In the genomic region with DNA sequence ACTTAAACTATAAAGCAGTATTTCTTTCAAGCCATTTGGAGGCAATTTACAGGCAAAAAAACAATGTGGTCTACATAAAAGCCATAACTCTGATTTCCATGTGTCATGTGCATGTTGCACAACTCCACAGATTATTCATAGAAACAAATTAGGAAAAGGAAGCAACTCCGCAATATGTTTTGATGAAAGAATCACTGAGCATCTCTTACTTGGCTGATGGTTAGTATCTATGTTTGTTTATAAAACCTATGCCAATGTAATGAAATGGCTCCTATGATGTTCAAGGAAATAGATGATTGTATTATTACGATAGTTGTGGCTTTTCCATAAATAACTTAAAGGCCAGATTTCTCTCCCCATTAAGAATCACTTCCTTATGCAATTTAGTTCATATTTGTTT, we compare ENCODE assay signal across 22 cellular contexts.
DNase-seq lines count a peak whose midpoint lies in the region; ATAC-seq lines count a peak whose summit lies in the region.
"Had no signal": no experiment of that assay in that cellular context is flagged by ENCODE, and none has a peak within 500 bp of the region (broad histone marks: within the 10 kb centered on the region; RNA-seq: fewer than 3 reads in every experiment).

No MANE protein-coding gene starts in this region.

- H3K27ac Mint-ChIP-seq in CD4-positive, alpha-beta memory T cell = no peak overlapping the region
- H3K27ac Mint-ChIP-seq: activated T-cell treated with anti-CD3 and anti-CD28 coated beads, Interleukin-2, amount 50 U/mL, for 24 hours; brain; nephron progenitor cell; stimulated activated memory B cell treated with anti-CD40 and anti-IgM and Interleukin-4, amounts not matched to agents 10 μg/mL and 1 μg/mL and 100 μg/mL, for 72 hours had no signal

- POLR2A ChIA-PET in CD4-positive, alpha-beta memory T cell (lab: Charles Lee; ENCODE audit: partially characterized antibody) = no interaction called here

- H3K36me3 ChIP-seq in aorta (ENCODE audit: control insufficient read depth in 1 of 2, insufficient read depth in 2 of 2, low read length in 1 of 2) = no peaks in the 10 kb centered on the region
- no peaks in the 10 kb centered on the region for H3K36me3 ChIP-seq in CD4-positive, alpha-beta memory T cell (ENCODE audit: insufficient read depth, low read length)

- ATAC-seq in aorta (ENCODE audit: low FRiP score) (peak; percentile 44), GM19397 (IDR thresholded peaks at IDR 0.05; ENCODE audit: unreplicated experiment) (no peak)
- ATAC-seq: psoas muscle; stimulated activated memory B cell treated with anti-CD40 and anti-IgM and Interleukin-4, amounts not matched to agents 10 μg/mL and 1 μg/mL and 100 μg/mL, for 72 hours had no signal

- H3K27me3 Mint-ChIP-seq in CD4-positive, alpha-beta memory T cell = no peaks in the 10 kb centered on the region
- H3K27me3 Mint-ChIP-seq: activated T-cell treated with anti-CD3 and anti-CD28 coated beads, Interleukin-2, amount 50 U/mL, for 24 hours; stimulated activated memory B cell treated with anti-CD40 and anti-IgM and Interleukin-4, amounts not matched to agents 10 μg/mL and 1 μg/mL and 100 μg/mL, for 72 hours had no signal

- H3K4me1 Mint-ChIP-seq in CD4-positive, alpha-beta memory T cell = no peaks in the 10 kb centered on the region
- H3K4me1 Mint-ChIP-seq: nephron progenitor cell; stimulated activated memory B cell treated with anti-CD40 and anti-IgM and Interleukin-4, amounts not matched to agents 10 μg/mL and 1 μg/mL and 100 μg/mL, for 72 hours had no signal

- peaks cover 22 to 44% of the 10 kb centered on the region in 2 donors for H3K36me3 Mint-ChIP-seq in CD4-positive, alpha-beta memory T cell
- H3K36me3 Mint-ChIP-seq: brain had no signal

- WGBS in aorta, 2 donors = 92 to 94% methylated on average over 2 of the region's 2 CpGs

- peaks cover 0 to 5% (median 0%) of the 10 kb centered on the region in 8 donors for H3K9me3 Mint-ChIP-seq in CD4-positive, alpha-beta memory T cell
- H3K9me3 Mint-ChIP-seq: activated T-cell treated with anti-CD3 and anti-CD28 coated beads, Interleukin-2, amount 50 U/mL, for 24 hours; brain; nephron progenitor cell; stimulated activated memory B cell treated with anti-CD40 and anti-IgM and Interleukin-4, amounts not matched to agents 10 μg/mL and 1 μg/mL and 100 μg/mL, for 72 hours had no signal

- intact Hi-C loops in aorta (cut with DNase I) = no loop called here
- intact Hi-C loops in CD4-positive, alpha-beta memory T cell (cut with micrococcal nuclease) = no loop called here

- no peaks in the 10 kb centered on the region for H3K27me3 ChIP-seq in aorta (ENCODE audit: control insufficient read depth in 1 of 2, insufficient read depth in 2 of 2, low read length in 1 of 2)
- H3K27me3 ChIP-seq in CD4-positive, alpha-beta memory T cell (ENCODE audit: insufficient read depth, low read length) = no peaks in the 10 kb centered on the region
- H3K27me3 ChIP-seq: dorsolateral prefrontal cortex had no signal

- H3K4me3 ChIP-seq in aorta (ENCODE audit: low read length in 2 of 2) = no peak overlapping the region
- H3K4me3 ChIP-seq in CD4-positive, alpha-beta memory T cell (ENCODE audit: low read length in 2 of 2) = no peak overlapping the region
- H3K4me3 ChIP-seq: dorsolateral prefrontal cortex, psoas muscle had no signal

- H3K4me3 Mint-ChIP-seq in CD4-positive, alpha-beta memory T cell = no peak overlapping the region
- H3K4me3 Mint-ChIP-seq: activated T-cell treated with anti-CD3 and anti-CD28 coated beads, Interleukin-2, amount 50 U/mL, for 24 hours; brain; nephron progenitor cell; stimulated activated memory B cell treated with anti-CD40 and anti-IgM and Interleukin-4, amounts not matched to agents 10 μg/mL and 1 μg/mL and 100 μg/mL, for 72 hours had no signal

- H3K4me1 ChIP-seq in aorta (ENCODE audit: control insufficient read depth in 1 of 2, insufficient read depth in 2 of 2, low read length in 2 of 2) = no peaks in the 10 kb centered on the region
- H3K4me1 ChIP-seq in CD4-positive, alpha-beta memory T cell (ENCODE audit: insufficient read depth, low read length) = no peaks in the 10 kb centered on the region
- H3K4me1 ChIP-seq: psoas muscle had no signal

- CTCF ChIA-PET in CD4-positive, alpha-beta memory T cell (lab: Charles Lee; ENCODE audit: partially characterized antibody) = no interaction called here

- peak; percentile 61 for DNase-seq in NOMO-1 treated with DMSO at 0.1 percent for 48 hours (lab: John Stamatoyannopoulos, UW; ENCODE audit: unreplicated experiment)
- DNase-seq in NOMO-1 treated with dmso at 0.1 percent for 144 hours (lab: John Stamatoyannopoulos, UW; ENCODE audit: unreplicated experiment) = no peak
- peak; percentile 13 for DNase-seq in RPMI7951 (ENCODE audit: low read depth)
- peak; percentile 98 for DNase-seq in fibroblast of peridontal ligament (ENCODE audit: extremely low read depth)
- no peak for DNase-seq in aorta
- no peak for DNase-seq in CD4-positive, alpha-beta memory T cell
- DNase-seq in activated CD8-positive, alpha-beta memory T cell treated with anti-CD3 and anti-CD28 coated beads, Interleukin-2, amount 50 U/mL, for 48 hours = no peak
- DNase-seq: 8988T; activated CD4-positive, alpha-beta T cell treated with anti-CD3 and anti-CD28 coated beads, Interleukin-2, amount 50 U/mL, for 48 hours; activated naive CD4-positive, alpha-beta T cell treated with anti-CD3 and anti-CD28 coated beads, Interleukin-2, amount 50 U/mL, for 16 hours; activated T-cell treated with anti-CD3 and anti-CD28 coated beads, Interleukin-2, amount 50 U/mL, for 24 hours; dorsolateral prefrontal cortex; hippocampal formation; Karpas-422; kidney; NCI-H1436 treated with DMSO at 0.1 percent for 48 hours; NCI-H2227 treated with DMSO at 0.1 percent for 48 hours; nephron progenitor cell; psoas muscle had no signal

- H3K27ac ChIP-seq in aorta (ENCODE audit: low read depth in 1 of 2, low read length in 2 of 2) = no peak overlapping the region
- no peak overlapping the region for H3K27ac ChIP-seq in CD4-positive, alpha-beta memory T cell (ENCODE audit: low read depth, low read length)
- H3K27ac ChIP-seq: dorsolateral prefrontal cortex, psoas muscle had no signal

- peaks cover 3% of the 10 kb centered on the region for H3K9me3 ChIP-seq in aorta (ENCODE audit: control insufficient read depth, low read length)
- H3K9me3 ChIP-seq in CD4-positive, alpha-beta memory T cell (ENCODE audit: control insufficient read depth in 1 of 2, low read length in 2 of 2) = no peaks in the 10 kb centered on the region
- H3K9me3 ChIP-seq: psoas muscle had no signal

Comparison
In these comparisons a context has a peak if more than half of its experiments do, and no peak if none do; other contexts are left out.
1. DNase-seq: peak in NOMO-1 treated with DMSO at 0.1 percent for 48 hours (single experiment), RPMI7951 (single experiment) and fibroblast of peridontal ligament (single experiment); none in NOMO-1 treated with dmso at 0.1 percent for 144 hours (single experiment), aorta (0 of 2), CD4-positive, alpha-beta memory T cell (0 of 5) and activated CD8-positive, alpha-beta memory T cell treated with anti-CD3 and anti-CD28 coated beads, Interleukin-2, amount 50 U/mL, for 48 hours (single experiment).